ENCODE assay signal across 16 cellular contexts in the genomic region with DNA sequence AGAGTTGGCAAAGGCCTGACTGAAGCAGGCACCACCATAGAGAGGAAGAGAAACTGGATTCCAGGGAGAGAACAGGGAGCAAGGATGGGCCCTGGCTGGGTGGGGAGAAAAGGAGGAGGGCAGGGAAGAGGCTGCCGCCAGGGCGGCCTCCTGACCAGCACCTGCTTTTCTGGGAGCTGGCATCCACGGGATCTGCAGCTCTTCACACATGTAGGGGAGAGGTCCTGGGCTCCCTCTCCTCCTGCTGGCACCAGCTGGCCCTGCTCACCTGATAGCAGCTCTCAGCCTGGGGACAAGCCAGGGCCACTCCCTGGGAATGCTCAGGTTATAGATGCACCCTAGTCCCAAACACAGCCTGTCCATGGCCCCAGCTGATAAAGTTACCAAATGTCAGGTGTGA. TPM values are rescaled to one million over a fixed set of nuclear protein-coding genes. Genes with fewer than 3 reads are reported as not detected.
DNase-seq lines count a peak whose midpoint lies in the region; ATAC-seq and TF ChIP-seq lines count a peak whose summit lies in the region.
"Had no signal": no experiment of that assay in that cellular context is flagged by ENCODE, and none has a peak within 500 bp of the region (broad histone marks: within the 10 kb centered on the region; RNA-seq: fewer than 3 reads in every experiment).

No MANE protein-coding gene starts in this region.

- no peaks in the 10 kb centered on the region for H3K9me3 ChIP-seq in esophagus muscularis mucosa

- intact Hi-C loops in esophagus muscularis mucosa (cut with DNase I) = no loop called here

- H3K9me3 Mint-ChIP-seq in nephron progenitor cell = peaks cover 38% of the 10 kb centered on the region

- H3K27me3 Mint-ChIP-seq in nephron progenitor cell (ENCODE audit: low read depth, poor library complexity) = peaks cover 4% of the 10 kb centered on the region
- H3K27me3 Mint-ChIP-seq: CD8-positive, alpha-beta memory T cell had no signal

- H3K4me1 Mint-ChIP-seq in nephron progenitor cell = no peaks in the 10 kb centered on the region
- H3K4me1 Mint-ChIP-seq: CD8-positive, alpha-beta memory T cell; GM23338 had no signal

- WGBS in esophagus muscularis mucosa = 88% methylated on average over 3 of the region's 3 CpGs

- no peaks in the 10 kb centered on the region for H3K27me3 ChIP-seq in esophagus muscularis mucosa
- H3K27me3 ChIP-seq: BLaER1 had no signal

- no peak overlapping the region for H3K4me3 ChIP-seq in esophagus muscularis mucosa
- H3K4me3 ChIP-seq: BLaER1, GM23338 had no signal

- ATAC-seq in left lobe of liver = peak; percentile 33
- ATAC-seq: GM23338 had no signal

- DNase-seq in activated CD8-positive, alpha-beta memory T cell treated with anti-CD3 and anti-CD28 coated beads, Interleukin-2, amount 50 U/mL, for 48 hours = peak; percentile 7
- DNase-seq in activated CD8-positive, alpha-beta memory T cell treated with anti-CD3 and anti-CD28 coated beads for 24 hours = no peak
- DNase-seq in left lobe of liver (ENCODE audit: low spot score) = no peak
- DNase-seq in nephron progenitor cell = no peak
- no peak for DNase-seq in esophagus muscularis mucosa (ENCODE audit: extremely low spot score)
- no peak for DNase-seq in activated naive CD4-positive, alpha-beta T cell (lab: John Stamatoyannopoulos, UW)
- DNase-seq in KBM-7 = no peak
- DNase-seq: Caco-2; CD8-positive, alpha-beta memory T cell; DND-41; GDM1; H7 had no signal

- in situ Hi-C loops in KBM-7 (cut with MboI; ENCODE audit: low pct_unique_long_range_greater_than_20kb, low sequenced_read_pairs) = no loop called here

- no peak overlapping the region for H3K27ac ChIP-seq in esophagus muscularis mucosa (replicated peaks in 1 of 4)
- H3K27ac ChIP-seq: BLaER1 had no signal

- H3K36me3 ChIP-seq in esophagus muscularis mucosa = peaks cover 0 to 17% (median 3%) of the 10 kb centered on the region in 4 donors

- no peak for TF ChIP-seq POLR2A in esophagus muscularis mucosa (IDR thresholded peaks at IDR 0.05; ENCODE audit: low read depth)

- H3K4me3 Mint-ChIP-seq in nephron progenitor cell = peak overlapping the region; percentile 25
- H3K4me3 Mint-ChIP-seq: CD8-positive, alpha-beta memory T cell; GM23338 had no signal

- no peaks in the 10 kb centered on the region for H3K4me1 ChIP-seq in esophagus muscularis mucosa
- H3K4me1 ChIP-seq: BLaER1, Caco-2 had no signal

- no peak for TF ChIP-seq EP300 in esophagus muscularis mucosa (IDR thresholded peaks at IDR 0.05)

- no peak overlapping the region for H3K27ac Mint-ChIP-seq in nephron progenitor cell
- H3K27ac Mint-ChIP-seq: CD8-positive, alpha-beta memory T cell; GM23338 had no signal

- TF ChIP-seq CTCF in nephron progenitor cell (IDR thresholded peaks at IDR 0.05) (no peak), esophagus muscularis mucosa (IDR thresholded peaks at IDR 0.05) (no peak)

- peaks cover 59% of the 10 kb centered on the region for H3K36me3 Mint-ChIP-seq in nephron progenitor cell (ENCODE audit: low read depth)

RNA-seq across cellular contexts. Expression of gene TEX35, which starts 39.9 kb away (rescaled TPM):
- total RNA-seq in left lobe of liver = not detected
- not detected for total RNA-seq in esophagus muscularis mucosa
- total RNA-seq: A673; Caco-2; CD8-positive, alpha-beta memory T cell; GM23338; H7; HT-29 had no signal

RNA-seq across cellular contexts. Expression of gene CLEC20A, which starts 56.1 kb away (rescaled TPM):
- total RNA-seq in left lobe of liver (not detected), esophagus muscularis mucosa (not detected)
- total RNA-seq: A673; Caco-2; CD8-positive, alpha-beta memory T cell; GM23338; H7; HT-29 had no signal
